8 cellular contexts compared by ENCODE assay signal in the genomic region with DNA sequence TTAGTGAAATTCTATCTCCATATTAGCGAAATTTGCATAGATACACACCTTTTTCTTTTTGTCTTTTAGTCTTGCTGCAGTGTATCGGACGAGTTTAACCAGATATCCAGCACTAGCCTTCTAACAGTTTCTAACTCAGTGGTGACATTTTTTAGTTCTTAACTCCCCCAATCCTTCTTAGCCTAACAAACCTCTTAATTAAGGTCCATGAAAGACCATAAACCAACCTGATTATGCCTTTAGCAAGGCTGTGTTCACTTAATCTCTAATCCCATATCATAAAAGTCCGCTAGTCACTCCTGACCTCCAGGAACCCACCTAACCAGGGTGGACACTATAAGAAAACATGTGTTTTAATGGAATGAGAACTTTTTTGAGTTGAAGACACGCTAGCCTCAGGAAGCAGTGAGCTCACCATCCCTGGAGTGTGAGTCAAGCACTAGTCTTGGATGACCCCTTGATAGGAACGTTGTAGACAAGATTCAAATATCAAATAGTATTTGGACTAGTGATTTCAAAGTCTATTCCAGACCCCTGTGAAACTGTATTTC. TPM values are rescaled to one million over a fixed set of nuclear protein-coding genes. Genes with fewer than 3 reads are reported as not detected.
A peak's percentile ranks its signal among the peaks of the same experiment; 100 is the strongest.
DNase-seq lines count a peak whose midpoint lies in the region; TF ChIP-seq lines count a peak whose summit lies in the region.

No MANE protein-coding gene starts in this region.

- TF ChIP-seq CTCF in AG04449 (IDR thresholded peaks at IDR 0.05; ENCODE audit: insufficient read depth, low read length, missing control alignments): no peak
- TF ChIP-seq CTCF in prostate gland (IDR thresholded peaks at IDR 0.05): no peak

- intact Hi-C loops in prostate gland (cut with DNase I): loop anchor here (10.0 kb wide), 1 partner anchor 58 kb away; a partner anchor contains a TSS

- no peak for DNase-seq in AG04449 (ENCODE audit: low read depth, low spot score)
- peak; percentile 65 for DNase-seq in SW480 (ENCODE audit: low spot score)
- DNase-seq in fibroblast of gingiva (ENCODE audit: low read depth): peak; percentile 47
- DNase-seq in prostate gland (ENCODE audit: low spot score): no peak
- DNase-seq in NCI-H774 (lab: John Stamatoyannopoulos, UW): no peak
- no peak for DNase-seq in activated gamma-delta T cell (lab: John Stamatoyannopoulos, UW)
- DNase-seq in activated CD4-positive, alpha-beta T cell treated with anti-CD3 and anti-CD28 coated beads, Interleukin-2, amount 50 U/mL, for 1 hour: no peak

- POLR2A ChIA-PET in AG04449 (lab: Yijun Ruan, JAX): interaction anchor here (1.0 kb wide), 1 partner anchor 10 kb away, joined by 3 read pairs; no protein-coding TSS in a partner anchor

- H3K36me3 ChIP-seq in prostate gland: no peaks in the 10 kb centered on the region

- 36% methylated on average over 6 of the region's 6 CpGs for WGBS in prostate gland

- no peaks in the 10 kb centered on the region for H3K9me3 ChIP-seq in prostate gland

- H3K4me3 ChIP-seq in AG04449 (ENCODE audit: low read depth, low read length) (peak overlapping the region; percentile 80), prostate gland (peak overlapping the region in 1 of 2 donors; percentile 79)

- CTCF ChIA-PET in AG04449 (lab: Yijun Ruan, JAX): interaction anchor here (1.0 to 3.8 kb wide), 2 partner anchors 10 to 86 kb away, joined by 3 to 39 read pairs; no protein-coding TSS in a partner anchor

- H3K27me3 ChIP-seq in prostate gland (replicated peaks; ENCODE audit: insufficient read depth): no peaks in the 10 kb centered on the region

- TF ChIP-seq POLR2A in GM19099 (IDR thresholded peaks at IDR 0.05; ENCODE audit: extremely low read depth, insufficient read length, low read depth) (peak; percentile 33), prostate gland (IDR thresholded peaks at IDR 0.05) (no peak)

- H3K4me1 ChIP-seq in prostate gland (replicated peaks): no peaks in the 10 kb centered on the region

- H3K27ac ChIP-seq in prostate gland: peak overlapping the region; percentile 100

RNA-seq across cellular contexts. Expression of a gene that starts 9.4 kb away (rescaled TPM):
- total RNA-seq in prostate gland: 100 to 1,000 TPM in 1 of 2 donors, 10 to 100 TPM in 1; 73.5 to 110 TPM

RNA-seq across cellular contexts. Expression of a gene that starts 30.6 kb away (rescaled TPM):
- not detected for total RNA-seq in prostate gland

RNA-seq across cellular contexts. Expression of a gene that starts 58.8 kb away (rescaled TPM):
- 10 to 100 TPM; 10.7 to 16.1 TPM for total RNA-seq in prostate gland

Comparison
In these comparisons a context has a peak if more than half of its experiments do, and no peak if none do; other contexts are left out.
1. DNase-seq: peak in SW480 (single experiment) and fibroblast of gingiva (single experiment); none in AG04449 (single experiment), prostate gland (single experiment), NCI-H774 (single experiment), activated gamma-delta T cell (single experiment) and activated CD4-positive, alpha-beta T cell treated with anti-CD3 and anti-CD28 coated beads, Interleukin-2, amount 50 U/mL, for 1 hour (single experiment).